ENCODE assay signal across 11 cellular contexts in genomic region chr14:71206766-71207371, GRCh38.
DNase-seq lines count a peak whose midpoint lies in the region; ATAC-seq, FAIRE-seq and TF ChIP-seq lines count a peak whose summit lies in the region.
"Had no signal": no experiment of that assay in that cellular context is flagged by ENCODE, and none has a peak within 500 bp of the region (broad histone marks: within the 10 kb centered on the region; RNA-seq: fewer than 3 reads in every experiment).

No MANE protein-coding gene starts in this region.

- peak; percentile 97 for FAIRE-seq in HTR-8/SVneo (lab: Jason Lieb, UNC)
- no peak for FAIRE-seq in bronchial epithelial cell (lab: Jason Lieb, UNC)

- TF ChIP-seq CTCF in AG04449 (IDR thresholded peaks at IDR 0.05; ENCODE audit: insufficient read depth, low read length, missing control alignments) = no peak
- TF ChIP-seq CTCF in bronchial epithelial cell (IDR thresholded peaks at IDR 0.05; ENCODE audit: insufficient read depth, low read length, severe bottlenecking) = no peak

- CTCF ChIA-PET in AG04449 (lab: Yijun Ruan, JAX) = interaction anchor here (1.6 kb wide), 1 partner anchor 10 kb away, joined by 5 read pairs; no protein-coding TSS in a partner anchor
- CTCF ChIA-PET in activated CD4-positive, alpha-beta memory T cell treated with anti-CD3 and anti-CD28 coated beads for 36 hours (lab: Charles Lee) = no interaction called here

- H3K4me3 ChIP-seq in AG04449 (ENCODE audit: low read depth, low read length) (no peak overlapping the region), bronchial epithelial cell (ENCODE audit: low read depth, low read length) (no peak overlapping the region)

- no peaks in the 10 kb centered on the region for H3K36me3 ChIP-seq in bronchial epithelial cell (ENCODE audit: control insufficient read depth, insufficient read depth, low read length)

- intact Hi-C loops in activated CD4-positive, alpha-beta memory T cell treated with anti-CD3 and anti-CD28 coated beads for 36 hours (cut with micrococcal nuclease) = no loop called here

- ATAC-seq in GM18505 (IDR thresholded peaks at IDR 0.05; ENCODE audit: unreplicated experiment) (no peak), HG03354 (IDR thresholded peaks at IDR 0.05; ENCODE audit: poor library complexity, severe bottlenecking, unreplicated experiment) (no peak), GM18868 (IDR thresholded peaks at IDR 0.05; ENCODE audit: unreplicated experiment) (no peak)
- ATAC-seq: activated CD8-positive, alpha-beta memory T cell treated with anti-CD3 and anti-CD28 coated beads, Interleukin-2, amount 10 ng/mL, durations not matched to agents 7 days and 5 days had no signal

- POLR2A ChIA-PET in AG04449 (lab: Yijun Ruan, JAX) = no interaction called here
- POLR2A ChIA-PET in activated CD4-positive, alpha-beta memory T cell treated with anti-CD3 and anti-CD28 coated beads for 36 hours (lab: Charles Lee) = no interaction called here

- H3K27me3 ChIP-seq in bronchial epithelial cell (ENCODE audit: control insufficient read depth, insufficient read depth, low read length) = no peaks in the 10 kb centered on the region

- no peak overlapping the region for H3K4me3 Mint-ChIP-seq in activated CD4-positive, alpha-beta memory T cell treated with anti-CD3 and anti-CD28 coated beads for 36 hours
- H3K4me3 Mint-ChIP-seq: activated CD8-positive, alpha-beta memory T cell treated with anti-CD3 and anti-CD28 coated beads, Interleukin-2, amount 10 ng/mL, durations not matched to agents 7 days and 5 days had no signal

- H3K9me3 Mint-ChIP-seq in activated CD4-positive, alpha-beta memory T cell treated with anti-CD3 and anti-CD28 coated beads for 36 hours = peaks cover 6% of the 10 kb centered on the region

- no peak for TF ChIP-seq POLR2A in GM18505 (IDR thresholded peaks at IDR 0.05; ENCODE audit: borderline replicate concordance, extremely low read depth, insufficient read depth, insufficient read length)

- H3K27ac Mint-ChIP-seq in activated CD4-positive, alpha-beta memory T cell treated with anti-CD3 and anti-CD28 coated beads for 36 hours = no peak overlapping the region
- H3K27ac Mint-ChIP-seq: activated CD8-positive, alpha-beta memory T cell treated with anti-CD3 and anti-CD28 coated beads, Interleukin-2, amount 10 ng/mL, durations not matched to agents 7 days and 5 days had no signal

- peak; percentile 55 for DNase-seq in AG04449 (ENCODE audit: low read depth, low spot score)
- peak; percentile 84 for DNase-seq in HTR-8/SVneo (ENCODE audit: insufficient read length, low spot score)
- DNase-seq in bronchial epithelial cell (ENCODE audit: low read depth) = peak; percentile 82
- peak; percentile 84 for DNase-seq in kidney tubule cell (ENCODE audit: low spot score)
- DNase-seq in activated CD4-positive, alpha-beta memory T cell treated with anti-CD3 and anti-CD28 coated beads for 36 hours = no peak
- DNase-seq: activated CD8-positive, alpha-beta memory T cell treated with anti-CD3 and anti-CD28 coated beads, Interleukin-2, amount 10 ng/mL, durations not matched to agents 7 days and 5 days; DMS79; stimulated activated CD4-positive, alpha-beta T cell treated with anti-CD3 and anti-CD28 coated beads, Interleukin-4, amount 100 ng/mL, for 4 hours had no signal

- H3K36me3 Mint-ChIP-seq in activated CD4-positive, alpha-beta memory T cell treated with anti-CD3 and anti-CD28 coated beads for 36 hours = no peaks in the 10 kb centered on the region
- H3K36me3 Mint-ChIP-seq: activated CD8-positive, alpha-beta memory T cell treated with anti-CD3 and anti-CD28 coated beads, Interleukin-2, amount 10 ng/mL, durations not matched to agents 7 days and 5 days had no signal

- H3K27me3 Mint-ChIP-seq in activated CD4-positive, alpha-beta memory T cell treated with anti-CD3 and anti-CD28 coated beads for 36 hours = peaks cover 3% of the 10 kb centered on the region

- H3K4me1 Mint-ChIP-seq in activated CD4-positive, alpha-beta memory T cell treated with anti-CD3 and anti-CD28 coated beads for 36 hours (ENCODE audit: low read depth) = no peaks in the 10 kb centered on the region
- H3K4me1 Mint-ChIP-seq: activated CD8-positive, alpha-beta memory T cell treated with anti-CD3 and anti-CD28 coated beads, Interleukin-2, amount 10 ng/mL, durations not matched to agents 7 days and 5 days had no signal
